In the genomic region with DNA sequence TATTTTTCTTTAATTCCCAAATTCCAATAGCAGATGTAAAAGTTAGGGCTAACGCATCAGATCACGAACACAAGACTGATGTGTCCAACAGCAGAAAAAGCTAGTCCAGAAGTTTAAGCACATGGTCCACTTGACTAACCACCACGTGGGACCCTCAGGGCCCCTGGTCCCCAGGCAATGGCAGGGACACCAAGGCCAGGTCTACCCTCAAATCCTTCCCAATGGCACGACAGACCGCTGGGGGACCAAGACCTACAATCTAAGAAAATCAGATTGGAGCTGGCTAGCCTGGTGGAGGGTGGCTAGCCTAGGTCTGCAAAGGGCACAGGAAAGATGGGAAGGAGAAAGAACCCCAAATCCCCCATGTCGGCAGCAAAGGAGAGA, we compare ENCODE assay signal across 9 cellular contexts. TPM values are rescaled to one million over a fixed set of nuclear protein-coding genes. Genes with fewer than 3 reads are reported as not detected.
A peak's percentile ranks its signal among the peaks of the same experiment; 100 is the strongest.
DNase-seq lines count a peak whose midpoint lies in the region; ATAC-seq, FAIRE-seq and TF ChIP-seq lines count a peak whose summit lies in the region.
"Had no signal": no experiment of that assay in that cellular context is flagged by ENCODE, and none has a peak within 500 bp of the region (broad histone marks: within the 10 kb centered on the region; RNA-seq: fewer than 3 reads in every experiment).

No MANE protein-coding gene starts in this region.

- peaks cover 16% of the 10 kb centered on the region for H3K27me3 Mint-ChIP-seq in T-helper 1 cell treated with Interleukin-12 subunit alpha and Interleukin-12 subunit beta and Interleukin-4 antibody, amounts not matched to agents 30 μg/mL and 1 μg/mL, for 36 hours (ENCODE audit: low read depth)

- dilution Hi-C loops in keratinocyte (cut with MboI; ENCODE audit: extremely low pct_ligation_motif_present, low sequenced_read_pairs), result no loop called here

- H3K27ac Mint-ChIP-seq in T-helper 1 cell treated with Interleukin-12 subunit alpha and Interleukin-12 subunit beta and Interleukin-4 antibody, amounts not matched to agents 30 μg/mL and 1 μg/mL, for 36 hours, result peak overlapping the region; percentile 95
- peak overlapping the region; percentile 93 to 99 for H3K27ac Mint-ChIP-seq in activated naive CD4-positive, alpha-beta T cell treated with anti-CD3 and anti-CD28 coated beads, Interleukin-2, amount 50 U/mL, for 72 hours

- no peaks in the 10 kb centered on the region for H3K9me1 ChIP-seq in keratinocyte (ENCODE audit: control insufficient read depth, extremely low read depth, insufficient read depth, low read length)

- no peaks in the 10 kb centered on the region for H3K27me3 ChIP-seq in keratinocyte (ENCODE audit: control insufficient read depth, extremely low read depth, insufficient read depth, low read length)
- H3K27me3 ChIP-seq in thoracic aorta (replicated peaks; ENCODE audit: insufficient read depth), result no peaks in the 10 kb centered on the region

- peak overlapping the region; percentile 73 to 87 (median 80) for H3K4me3 ChIP-seq in keratinocyte (ENCODE audit: control insufficient read depth in 2 of 3, extremely low read depth in 1 of 3, insufficient read depth in 2 of 3, low read depth in 1 of 3, low read length in 3 of 3)
- peak overlapping the region; percentile 96 for H3K4me3 ChIP-seq in thoracic aorta

- H3K4me1 ChIP-seq in keratinocyte (ENCODE audit: control insufficient read depth, extremely low read depth, insufficient read depth, low read length) (peaks cover 13% of the 10 kb centered on the region), thoracic aorta (ENCODE audit: control insufficient read depth in 1 of 2, low read depth in 2 of 2) (peaks cover 27 to 50% of the 10 kb centered on the region in 2 donors)

- H3K4me1 Mint-ChIP-seq in T-helper 1 cell treated with Interleukin-12 subunit alpha and Interleukin-12 subunit beta and Interleukin-4 antibody, amounts not matched to agents 30 μg/mL and 1 μg/mL, for 36 hours (ENCODE audit: low read depth), result peaks cover 22% of the 10 kb centered on the region

- FAIRE-seq in keratinocyte (lab: Jason Lieb, UNC), result no peak

- no peak overlapping the region for H2AFZ ChIP-seq in keratinocyte (ENCODE audit: control insufficient read depth, low read length)

- peaks cover 48% of the 10 kb centered on the region for H3K79me2 ChIP-seq in keratinocyte (ENCODE audit: control insufficient read depth, insufficient read depth, low read length)

- no peak for TF ChIP-seq CTCF in keratinocyte (optimal IDR thresholded peaks at IDR 0.05 in 1 of 3, IDR thresholded peaks at IDR 0.05 in 1 of 3, conservative IDR thresholded peaks at IDR 0.05 in 1 of 3; ENCODE audit: extremely low read depth in 1 of 3, insufficient read depth in 2 of 3, low read length in 3 of 3)
- TF ChIP-seq CTCF in thoracic aorta (IDR thresholded peaks at IDR 0.05), result no peak

- ATAC-seq in activated naive CD4-positive, alpha-beta T cell treated with anti-CD3 and anti-CD28 coated beads, Interleukin-2, amount 50 U/mL, for 72 hours, result no peak
- no peak for ATAC-seq in thoracic aorta (ENCODE audit: insufficient number of reproducible peaks, low FRiP score, low read depth)

- H3K9ac ChIP-seq in keratinocyte (ENCODE audit: control insufficient read depth, extremely low read depth, insufficient read depth, low read length), result peak overlapping the region; percentile 86

- H3K36me3 ChIP-seq in keratinocyte (ENCODE audit: control insufficient read depth in 2 of 2, extremely low read depth in 1 of 2, insufficient read depth in 2 of 2, low read length in 2 of 2), result peaks cover 6 to 8% of the 10 kb centered on the region in 2 experiments
- peaks cover 9% of the 10 kb centered on the region for H3K36me3 ChIP-seq in thoracic aorta

- H3K36me3 Mint-ChIP-seq in T-helper 1 cell treated with Interleukin-12 subunit alpha and Interleukin-12 subunit beta and Interleukin-4 antibody, amounts not matched to agents 30 μg/mL and 1 μg/mL, for 36 hours (ENCODE audit: low read depth), result peaks cover 12% of the 10 kb centered on the region
- peaks cover 10 to 14% of the 10 kb centered on the region in 2 donors for H3K36me3 Mint-ChIP-seq in activated naive CD4-positive, alpha-beta T cell treated with anti-CD3 and anti-CD28 coated beads, Interleukin-2, amount 50 U/mL, for 72 hours

- DNase-seq in T-helper 1 cell, result no peak
- no peak for DNase-seq in activated naive CD4-positive, alpha-beta T cell treated with anti-CD3 and anti-CD28 coated beads, Interleukin-2, amount 50 U/mL, for 72 hours (ENCODE audit: low spot score in 2 of 2)
- no peak for DNase-seq in keratinocyte (ENCODE audit: low read depth, low spot score)
- no peak for DNase-seq in thoracic aorta (ENCODE audit: low spot score)
- no peak for DNase-seq in DMS153 treated with DMSO at 0.1 percent for 48 hours (lab: John Stamatoyannopoulos, UW; ENCODE audit: unreplicated experiment)
- DNase-seq in HCEC 1CT, result no peak
- DNase-seq in kidney glomerular epithelial cell (lab: John Stamatoyannopoulos, UW), result no peak
- DNase-seq: stimulated activated CD4-positive, alpha-beta T cell treated with anti-CD3 and anti-CD28 coated beads, Interleukin-4, amount 100 ng/mL, for 24 hours had no signal

- no peaks in the 10 kb centered on the region for H3K9me3 Mint-ChIP-seq in T-helper 1 cell treated with Interleukin-12 subunit alpha and Interleukin-12 subunit beta and Interleukin-4 antibody, amounts not matched to agents 30 μg/mL and 1 μg/mL, for 36 hours
- no peaks in the 10 kb centered on the region for H3K9me3 Mint-ChIP-seq in activated naive CD4-positive, alpha-beta T cell treated with anti-CD3 and anti-CD28 coated beads, Interleukin-2, amount 50 U/mL, for 72 hours

- H3K9me3 ChIP-seq in keratinocyte (ENCODE audit: control insufficient read depth, low read depth, low read length) (no peaks in the 10 kb centered on the region), thoracic aorta (no peaks in the 10 kb centered on the region)

- peaks cover 14% of the 10 kb centered on the region for H4K20me1 ChIP-seq in keratinocyte (ENCODE audit: control insufficient read depth, extremely low read depth, insufficient read depth, low read length)

- peak overlapping the region; percentile 99 for H3K4me3 Mint-ChIP-seq in T-helper 1 cell treated with Interleukin-12 subunit alpha and Interleukin-12 subunit beta and Interleukin-4 antibody, amounts not matched to agents 30 μg/mL and 1 μg/mL, for 36 hours

- peak overlapping the region; percentile 73 for H3K4me2 ChIP-seq in keratinocyte (ENCODE audit: control insufficient read depth, extremely low read depth, insufficient read depth, low read depth, low read length)

- no peak overlapping the region for H3K27ac ChIP-seq in keratinocyte (ENCODE audit: control insufficient read depth, insufficient read depth, low read length)
- H3K27ac ChIP-seq in thoracic aorta, result no peak overlapping the region

RNA-seq across cellular contexts. Expression of a gene that starts 1.5 kb away (rescaled TPM):
- total RNA-seq in activated naive CD4-positive, alpha-beta T cell treated with anti-CD3 and anti-CD28 coated beads, Interleukin-2, amount 50 U/mL, for 72 hours, result 10 to 100 TPM; 47.2 to 58.4 TPM
- 3.2 to 4.8 TPM (median 4.0 TPM) in 3 replicates for polyA plus RNA-seq in keratinocyte
- 3.5 TPM for polyA plus RNA-seq in keratinocyte (2011; ENCODE audit: low read depth)
- 0.91 and 1.6 TPM in 2 replicates for polyA plus RNA-seq in keratinocyte (2011; cell fraction: cytosol; rRNA removed)
- 17.4 and 20.9 TPM in 2 replicates for polyA plus RNA-seq in keratinocyte (2011; cell fraction: nucleus; rRNA removed)
- 5.8 and 8.0 TPM in 2 replicates for polyA plus RNA-seq in keratinocyte (2012; ENCODE audit: low replicate concordance)
- polyA minus RNA-seq in keratinocyte, result 3.6 to 7.5 TPM (median 3.9 TPM) in 3 replicates
- 6.1 TPM for polyA minus RNA-seq in keratinocyte (2011; cell fraction: cytosol; rRNA and poly(A)+ RNA removed)
- polyA minus RNA-seq in keratinocyte (2011; cell fraction: nucleus; rRNA and poly(A)+ RNA removed), result 9.6 and 10.2 TPM in 2 replicates
- total RNA-seq in thoracic aorta, result 10 to 100 TPM; 35.7 to 40.7 TPM

RNA-seq across cellular contexts. Expression of a gene that starts 13.4 kb away (rescaled TPM):
- total RNA-seq in activated naive CD4-positive, alpha-beta T cell treated with anti-CD3 and anti-CD28 coated beads, Interleukin-2, amount 50 U/mL, for 72 hours, result 10 to 100 TPM; 37.3 to 47.5 TPM
- polyA plus RNA-seq in keratinocyte, result 37.8 to 50.3 TPM (median 44.6 TPM) in 3 replicates
- polyA plus RNA-seq in keratinocyte (2011; ENCODE audit: low read depth), result 18.1 TPM
- polyA plus RNA-seq in keratinocyte (2011; cell fraction: cytosol; rRNA removed), result 24.1 and 49.2 TPM in 2 replicates
- polyA plus RNA-seq in keratinocyte (2011; cell fraction: nucleus; rRNA removed), result 18.0 and 18.3 TPM in 2 replicates
- 37.8 and 65.6 TPM in 2 replicates for polyA plus RNA-seq in keratinocyte (2012; ENCODE audit: low replicate concordance)
- 15.3 to 22.5 TPM (median 19.2 TPM) in 3 replicates for polyA minus RNA-seq in keratinocyte
- 40.7 TPM for polyA minus RNA-seq in keratinocyte (2011; cell fraction: cytosol; rRNA and poly(A)+ RNA removed)
- 7.1 and 9.0 TPM in 2 replicates for polyA minus RNA-seq in keratinocyte (2011; cell fraction: nucleus; rRNA and poly(A)+ RNA removed)
- total RNA-seq in thoracic aorta, result 10 to 100 TPM; 19.6 to 21.0 TPM

RNA-seq across cellular contexts. Expression of a gene that starts 19.0 kb away (rescaled TPM):
- total RNA-seq in activated naive CD4-positive, alpha-beta T cell treated with anti-CD3 and anti-CD28 coated beads, Interleukin-2, amount 50 U/mL, for 72 hours, result 100 to 1,000 TPM; 213 to 239 TPM
- 87.2 to 216 TPM (median 126 TPM) in 3 replicates for polyA plus RNA-seq in keratinocyte
- 88.1 TPM for polyA plus RNA-seq in keratinocyte (2011; ENCODE audit: low read depth)
- polyA plus RNA-seq in keratinocyte (2011; cell fraction: cytosol; rRNA removed), result 168 and 222 TPM in 2 replicates
- polyA plus RNA-seq in keratinocyte (2011; cell fraction: nucleus; rRNA removed), result 105 and 123 TPM in 2 replicates
- 211 and 257 TPM in 2 replicates for polyA plus RNA-seq in keratinocyte (2012; ENCODE audit: low replicate concordance)
- polyA minus RNA-seq in keratinocyte, result 136 to 391 TPM (median 184 TPM) in 3 replicates
- polyA minus RNA-seq in keratinocyte (2011; cell fraction: cytosol; rRNA and poly(A)+ RNA removed), result 249 TPM
- polyA minus RNA-seq in keratinocyte (2011; cell fraction: nucleus; rRNA and poly(A)+ RNA removed), result 36.3 and 43.9 TPM in 2 replicates
- 100 to 1,000 TPM; 176 to 255 TPM for total RNA-seq in thoracic aorta

RNA-seq across cellular contexts. Expression of a gene that starts 27.7 kb away (rescaled TPM):
- not detected for total RNA-seq in activated naive CD4-positive, alpha-beta T cell treated with anti-CD3 and anti-CD28 coated beads, Interleukin-2, amount 50 U/mL, for 72 hours
- 0.35 to 0.86 TPM (median 0.41 TPM) in 3 replicates for polyA plus RNA-seq in keratinocyte
- not detected for polyA plus RNA-seq in keratinocyte (2011; ENCODE audit: low read depth)
- polyA plus RNA-seq in keratinocyte (2011; cell fraction: cytosol; rRNA removed), result 0.47 and 0.62 TPM in 2 replicates
- polyA plus RNA-seq in keratinocyte (2011; cell fraction: nucleus; rRNA removed), result 0.63 and 0.82 TPM in 2 replicates
- polyA plus RNA-seq in keratinocyte (2012; ENCODE audit: low replicate concordance), result 0.56 and 0.76 TPM in 2 replicates
- 0.19 to 0.30 TPM in 2 of 3 replicates, not detected in the other for polyA minus RNA-seq in keratinocyte
- not detected for polyA minus RNA-seq in keratinocyte (2011; cell fraction: cytosol; rRNA and poly(A)+ RNA removed)
- polyA minus RNA-seq in keratinocyte (2011; cell fraction: nucleus; rRNA and poly(A)+ RNA removed), result not detected in 2 replicates
- total RNA-seq in thoracic aorta, result not detected

RNA-seq across cellular contexts. Expression of a gene that starts 36.3 kb away (rescaled TPM):
- total RNA-seq in activated naive CD4-positive, alpha-beta T cell treated with anti-CD3 and anti-CD28 coated beads, Interleukin-2, amount 50 U/mL, for 72 hours, result not detected
- polyA plus RNA-seq in keratinocyte, result not detected in 3 replicates
- not detected for polyA plus RNA-seq in keratinocyte (2011; ENCODE audit: low read depth)
- polyA plus RNA-seq in keratinocyte (2011; cell fraction: cytosol; rRNA removed), result not detected in 2 replicates
- polyA plus RNA-seq in keratinocyte (2011; cell fraction: nucleus; rRNA removed), result not detected in 2 replicates
- polyA plus RNA-seq in keratinocyte (2012; ENCODE audit: low replicate concordance), result not detected in 2 replicates
- not detected in 3 replicates for polyA minus RNA-seq in keratinocyte
- not detected for polyA minus RNA-seq in keratinocyte (2011; cell fraction: cytosol; rRNA and poly(A)+ RNA removed)
- not detected in 2 replicates for polyA minus RNA-seq in keratinocyte (2011; cell fraction: nucleus; rRNA and poly(A)+ RNA removed)
- not detected for total RNA-seq in thoracic aorta
